ENCODE assay signal across 13 cellular contexts in the genomic region with DNA sequence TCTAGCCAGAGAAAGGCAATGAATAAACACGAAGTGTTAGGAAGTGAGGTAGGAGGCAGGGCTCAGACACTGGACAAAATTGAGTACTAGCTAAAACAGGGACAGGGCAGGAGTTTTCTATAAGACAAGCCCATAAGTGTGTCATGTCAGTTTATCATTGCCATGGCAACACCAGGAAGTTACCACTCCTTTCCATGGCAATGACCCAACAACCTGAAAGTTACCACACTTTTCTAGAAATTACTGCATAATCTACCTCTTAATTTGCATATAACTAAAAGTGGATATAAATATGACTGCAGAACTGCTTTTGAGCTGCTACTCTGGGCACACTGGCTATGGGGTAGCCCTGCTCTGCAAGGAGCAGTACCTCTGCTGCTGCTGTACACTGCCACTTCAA.
DNase-seq lines count a peak whose midpoint lies in the region; ATAC-seq, FAIRE-seq and TF ChIP-seq lines count a peak whose summit lies in the region.
"Had no signal": no experiment of that assay in that cellular context is flagged by ENCODE, and none has a peak within 500 bp of the region (broad histone marks: within the 10 kb centered on the region; RNA-seq: fewer than 3 reads in every experiment).

No MANE protein-coding gene starts in this region.

- peak; percentile 91 for ATAC-seq in GM19452 (IDR thresholded peaks at IDR 0.05; ENCODE audit: unreplicated experiment)
- ATAC-seq in HG02973 (IDR thresholded peaks at IDR 0.05; ENCODE audit: unreplicated experiment): peak; percentile 92
- ATAC-seq in SK-N-SH treated with all-trans-retinoic acid at 6 μM for 48 hours: no peak
- ATAC-seq: naive thymus-derived CD4-positive, alpha-beta T cell had no signal

- FAIRE-seq in GM12891 (lab: Jason Lieb, UNC): peak; percentile 76

- TF ChIP-seq POLR2A in GM12891 (IDR thresholded peaks at IDR 0.05; ENCODE audit: low read depth, low read length): no peak

- no peak for DNase-seq in GM12891 (ENCODE audit: insufficient read length, low spot score)
- DNase-seq in NCI-H2029 treated with DMSO at 0.1 percent for 48 hours (lab: John Stamatoyannopoulos, UW): peak; percentile 44
- no peak for DNase-seq in NCI-H128 (lab: John Stamatoyannopoulos, UW; ENCODE audit: unreplicated experiment)
- DNase-seq in Ammon's horn (ENCODE audit: low spot score): no peak
- no peak for DNase-seq in DMS79 (lab: John Stamatoyannopoulos, UW)
- DNase-seq: activated effector memory CD4-positive, alpha-beta T cell treated with anti-CD3 and anti-CD28 coated beads, Interleukin-2, amount 50 U/mL, for 16 hours; hippocampal formation; naive thymus-derived CD4-positive, alpha-beta T cell; NCI-H774; tibial artery had no signal

TF ChIP-seq in GM12891, 5 proteins besides CTCF, POLR2A, EP300 and RAD21:
- TF ChIP-seq TAF1 (IDR thresholded peaks at IDR 0.05; ENCODE audit: low read depth, low read length) (no peak), POU2F2 (IDR thresholded peaks at IDR 0.05; ENCODE audit: low read depth, low read length) (peak; percentile 88)

TF ChIP-seq in SK-N-SH treated with all-trans-retinoic acid at 6 μM for 48 hours, 23 proteins besides CTCF, POLR2A, EP300 and RAD21:
- TF ChIP-seq, protein P1, sequence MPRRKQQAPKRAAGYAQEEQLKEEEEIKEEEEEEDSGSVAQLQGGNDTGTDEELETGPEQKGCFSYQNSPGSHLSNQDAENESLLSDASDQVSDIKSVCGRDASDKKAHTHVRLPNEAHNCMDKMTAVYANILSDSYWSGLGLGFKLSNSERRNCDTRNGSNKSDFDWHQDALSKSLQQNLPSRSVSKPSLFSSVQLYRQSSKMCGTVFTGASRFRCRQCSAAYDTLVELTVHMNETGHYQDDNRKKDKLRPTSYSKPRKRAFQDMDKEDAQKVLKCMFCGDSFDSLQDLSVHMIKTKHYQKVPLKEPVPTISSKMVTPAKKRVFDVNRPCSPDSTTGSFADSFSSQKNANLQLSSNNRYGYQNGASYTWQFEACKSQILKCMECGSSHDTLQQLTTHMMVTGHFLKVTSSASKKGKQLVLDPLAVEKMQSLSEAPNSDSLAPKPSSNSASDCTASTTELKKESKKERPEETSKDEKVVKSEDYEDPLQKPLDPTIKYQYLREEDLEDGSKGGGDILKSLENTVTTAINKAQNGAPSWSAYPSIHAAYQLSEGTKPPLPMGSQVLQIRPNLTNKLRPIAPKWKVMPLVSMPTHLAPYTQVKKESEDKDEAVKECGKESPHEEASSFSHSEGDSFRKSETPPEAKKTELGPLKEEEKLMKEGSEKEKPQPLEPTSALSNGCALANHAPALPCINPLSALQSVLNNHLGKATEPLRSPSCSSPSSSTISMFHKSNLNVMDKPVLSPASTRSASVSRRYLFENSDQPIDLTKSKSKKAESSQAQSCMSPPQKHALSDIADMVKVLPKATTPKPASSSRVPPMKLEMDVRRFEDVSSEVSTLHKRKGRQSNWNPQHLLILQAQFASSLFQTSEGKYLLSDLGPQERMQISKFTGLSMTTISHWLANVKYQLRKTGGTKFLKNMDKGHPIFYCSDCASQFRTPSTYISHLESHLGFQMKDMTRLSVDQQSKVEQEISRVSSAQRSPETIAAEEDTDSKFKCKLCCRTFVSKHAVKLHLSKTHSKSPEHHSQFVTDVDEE (CRISPR knock-in tag; IDR thresholded peaks at IDR 0.05): no peak
- TF ChIP-seq, protein P2, sequence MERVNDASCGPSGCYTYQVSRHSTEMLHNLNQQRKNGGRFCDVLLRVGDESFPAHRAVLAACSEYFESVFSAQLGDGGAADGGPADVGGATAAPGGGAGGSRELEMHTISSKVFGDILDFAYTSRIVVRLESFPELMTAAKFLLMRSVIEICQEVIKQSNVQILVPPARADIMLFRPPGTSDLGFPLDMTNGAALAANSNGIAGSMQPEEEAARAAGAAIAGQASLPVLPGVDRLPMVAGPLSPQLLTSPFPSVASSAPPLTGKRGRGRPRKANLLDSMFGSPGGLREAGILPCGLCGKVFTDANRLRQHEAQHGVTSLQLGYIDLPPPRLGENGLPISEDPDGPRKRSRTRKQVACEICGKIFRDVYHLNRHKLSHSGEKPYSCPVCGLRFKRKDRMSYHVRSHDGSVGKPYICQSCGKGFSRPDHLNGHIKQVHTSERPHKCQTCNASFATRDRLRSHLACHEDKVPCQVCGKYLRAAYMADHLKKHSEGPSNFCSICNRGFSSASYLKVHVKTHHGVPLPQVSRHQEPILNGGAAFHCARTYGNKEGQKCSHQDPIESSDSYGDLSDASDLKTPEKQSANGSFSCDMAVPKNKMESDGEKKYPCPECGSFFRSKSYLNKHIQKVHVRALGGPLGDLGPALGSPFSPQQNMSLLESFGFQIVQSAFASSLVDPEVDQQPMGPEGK (CRISPR knock-in tag; IDR thresholded peaks at IDR 0.05; ENCODE audit: borderline replicate concordance): no peak
- TF ChIP-seq OSR1 (CRISPR knock-in tag; IDR thresholded peaks at IDR 0.05): no peak
- TF ChIP-seq ISL1 (CRISPR knock-in tag; IDR thresholded peaks at IDR 0.05): no peak
- TF ChIP-seq, protein P3, sequence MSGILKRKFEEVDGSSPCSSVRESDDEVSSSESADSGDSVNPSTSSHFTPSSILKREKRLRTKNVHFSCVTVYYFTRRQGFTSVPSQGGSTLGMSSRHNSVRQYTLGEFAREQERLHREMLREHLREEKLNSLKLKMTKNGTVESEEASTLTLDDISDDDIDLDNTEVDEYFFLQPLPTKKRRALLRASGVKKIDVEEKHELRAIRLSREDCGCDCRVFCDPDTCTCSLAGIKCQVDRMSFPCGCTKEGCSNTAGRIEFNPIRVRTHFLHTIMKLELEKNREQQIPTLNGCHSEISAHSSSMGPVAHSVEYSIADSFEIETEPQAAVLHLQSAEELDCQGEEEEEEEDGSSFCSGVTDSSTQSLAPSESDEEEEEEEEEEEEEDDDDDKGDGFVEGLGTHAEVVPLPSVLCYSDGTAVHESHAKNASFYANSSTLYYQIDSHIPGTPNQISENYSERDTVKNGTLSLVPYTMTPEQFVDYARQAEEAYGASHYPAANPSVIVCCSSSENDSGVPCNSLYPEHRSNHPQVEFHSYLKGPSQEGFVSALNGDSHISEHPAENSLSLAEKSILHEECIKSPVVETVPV (CRISPR knock-in tag; IDR thresholded peaks at IDR 0.05): no peak
- no peak for TF ChIP-seq ZNF70 (CRISPR knock-in tag; IDR thresholded peaks at IDR 0.05)
- no peak for TF ChIP-seq ZFP3 (CRISPR knock-in tag; IDR thresholded peaks at IDR 0.05)
- no peak for TF ChIP-seq PPARA (CRISPR knock-in tag; IDR thresholded peaks at IDR 0.05; ENCODE audit: borderline replicate concordance)
- TF ChIP-seq RARB (CRISPR knock-in tag; IDR thresholded peaks at IDR 0.05): no peak
- TF ChIP-seq GLIS3 (CRISPR knock-in tag; IDR thresholded peaks at IDR 0.05): no peak
- TF ChIP-seq, protein P4, sequence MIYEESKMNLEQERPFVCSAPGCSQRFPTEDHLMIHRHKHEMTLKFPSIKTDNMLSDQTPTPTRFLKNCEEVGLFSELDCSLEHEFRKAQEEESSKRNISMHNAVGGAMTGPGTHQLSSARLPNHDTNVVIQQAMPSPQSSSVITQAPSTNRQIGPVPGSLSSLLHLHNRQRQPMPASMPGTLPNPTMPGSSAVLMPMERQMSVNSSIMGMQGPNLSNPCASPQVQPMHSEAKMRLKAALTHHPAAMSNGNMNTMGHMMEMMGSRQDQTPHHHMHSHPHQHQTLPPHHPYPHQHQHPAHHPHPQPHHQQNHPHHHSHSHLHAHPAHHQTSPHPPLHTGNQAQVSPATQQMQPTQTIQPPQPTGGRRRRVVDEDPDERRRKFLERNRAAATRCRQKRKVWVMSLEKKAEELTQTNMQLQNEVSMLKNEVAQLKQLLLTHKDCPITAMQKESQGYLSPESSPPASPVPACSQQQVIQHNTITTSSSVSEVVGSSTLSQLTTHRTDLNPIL (CRISPR knock-in tag; IDR thresholded peaks at IDR 0.05; ENCODE audit: low read depth): no peak
- no peak for TF ChIP-seq BACH2 (CRISPR knock-in tag; IDR thresholded peaks at IDR 0.05; ENCODE audit: borderline replicate concordance)
- no peak for TF ChIP-seq ZNF565 (CRISPR knock-in tag; conservative IDR thresholded peaks at IDR 0.05; ENCODE audit: low read depth)
